24 cellular contexts compared by ENCODE assay signal in genomic region chr5:30030110-30030509, GRCh38.
DNase-seq lines count a peak whose midpoint lies in the region; ATAC-seq, FAIRE-seq and TF ChIP-seq lines count a peak whose summit lies in the region.
"Had no signal": no experiment of that assay in that cellular context is flagged by ENCODE, and none has a peak within 500 bp of the region (broad histone marks: within the 10 kb centered on the region; RNA-seq: fewer than 3 reads in every experiment).

No MANE protein-coding gene starts in this region.

- no peak for TF ChIP-seq POLR2A in H1 (IDR thresholded peaks at IDR 0.05; ENCODE audit: control extremely low read depth in 1 of 2, low read depth in 2 of 2, low read length in 2 of 2)

- no peak overlapping the region for H2BK5ac ChIP-seq in H1 (ENCODE audit: low read depth, low read length)

- peak; percentile 36 for DNase-seq in DMS153 (lab: John Stamatoyannopoulos, UW)
- DNase-seq in DMS153 treated with DMSO at 0.1 percent for 48 hours (lab: John Stamatoyannopoulos, UW; ENCODE audit: unreplicated experiment) = no peak
- no peak for DNase-seq in GM23338 (ENCODE audit: low spot score)
- DNase-seq in NCI-H748 treated with DMSO at 0.1 percent for 48 hours (lab: John Stamatoyannopoulos, UW) = peak; percentile 67
- no peak for DNase-seq in H1 (ENCODE audit: low read depth in 1 of 2, low spot score in 2 of 2)
- no peak for DNase-seq in GOT3 (lab: John Stamatoyannopoulos, UW)
- no peak for DNase-seq in NOMO-1 (lab: John Stamatoyannopoulos, UW; ENCODE audit: unreplicated experiment in 2 of 2)
- DNase-seq in stimulated activated CD4-positive, alpha-beta T cell treated with anti-CD3 and anti-CD28 coated beads, Interleukin-1b, Interleukin-23, amount 100 ng/mL, for 48 hours = no peak
- DNase-seq: AML-193; C1 segment of cervical spinal cord; Calu3; CD8-positive, alpha-beta memory T cell; DMS79; HCEC 1CT; NCI-H1436; NCI-H2029; NCI-H226; NCI-H524 treated with DMSO at 0.1 percent for 48 hours; T1000 had no signal

- H3K4me3 Mint-ChIP-seq in GM23338 = no peak overlapping the region
- H3K4me3 Mint-ChIP-seq: CD8-positive, alpha-beta memory T cell; T-helper 1 cell treated with Interleukin-12 subunit alpha and Interleukin-12 subunit beta and Interleukin-4 antibody, amounts not matched to agents 30 μg/mL and 1 μg/mL, for 36 hours had no signal

- POLR2A ChIA-PET in H1 (lab: Charles Lee; ENCODE audit: partially characterized antibody) = no interaction called here

- no peak overlapping the region for H4K91ac ChIP-seq in H1 (replicated peaks; ENCODE audit: insufficient read length, low read length)

- H4K5ac ChIP-seq in H1 (ENCODE audit: insufficient read length, low read depth, low read length) = no peak overlapping the region

- no peaks in the 10 kb centered on the region for H3K23me2 ChIP-seq in H1 (ENCODE audit: low read depth, low read length)

- H3K9me3 ChIP-seq in H1 (ENCODE audit: insufficient read depth in 2 of 2, low read depth in 1 of 2, low read length in 1 of 2) = no peaks in the 10 kb centered on the region

- H2AK5ac ChIP-seq in H1 (ENCODE audit: low read depth, low read length) = no peak overlapping the region

- no peak overlapping the region for H2BK20ac ChIP-seq in H1 (ENCODE audit: low read length)

- no peak overlapping the region for H3K4me3 ChIP-seq in GM23338
- H3K4me3 ChIP-seq in H1 (ENCODE audit: extremely low read depth in 1 of 4, insufficient read depth in 2 of 4, low read depth in 3 of 4, low read length in 4 of 4) = no peak overlapping the region

- H2BK120ac ChIP-seq in H1 (replicated peaks; ENCODE audit: low read depth, low read length) = no peak overlapping the region

- no peaks in the 10 kb centered on the region for H3K27me3 Mint-ChIP-seq in GM23338 (ENCODE audit: insufficient read depth, low read depth, poor library complexity)
- H3K27me3 Mint-ChIP-seq: CD8-positive, alpha-beta memory T cell had no signal

- no peak overlapping the region for H3K18ac ChIP-seq in H1 (ENCODE audit: extremely low read depth, low read length)

- no peak overlapping the region for H4K8ac ChIP-seq in H1 (ENCODE audit: extremely low read depth, insufficient read depth, low read length)

- H2BK12ac ChIP-seq in H1 (ENCODE audit: low read depth, low read length) = no peak overlapping the region

- ATAC-seq in GM23338 = no peak
- ATAC-seq: Right ventricle myocardium inferior had no signal

- H3K4me1 ChIP-seq in GM23338 (ENCODE audit: insufficient read depth) (no peaks in the 10 kb centered on the region), H1 (replicated peaks in 1 of 4; ENCODE audit: control insufficient read depth in 3 of 4, insufficient read depth in 4 of 4, low read length in 3 of 4) (no peaks in the 10 kb centered on the region)

- H3K27me3 ChIP-seq in GM23338 (ENCODE audit: insufficient read depth) = no peaks in the 10 kb centered on the region
- no peaks in the 10 kb centered on the region for H3K27me3 ChIP-seq in H1 (replicated peaks in 1 of 4; ENCODE audit: control insufficient read depth in 3 of 4, extremely low read depth in 1 of 4, insufficient read depth in 3 of 4, low read length in 3 of 4)

- H3K23ac ChIP-seq in H1 (ENCODE audit: insufficient read length) = no peak overlapping the region

- H3K9me2 ChIP-seq in GM23338 (ENCODE audit: insufficient read depth) = no peaks in the 10 kb centered on the region

- H3K36me3 ChIP-seq in GM23338 (ENCODE audit: insufficient read depth) (no peaks in the 10 kb centered on the region), H1 (ENCODE audit: control insufficient read depth in 2 of 4, insufficient read depth in 4 of 4, low read length in 3 of 4) (no peaks in the 10 kb centered on the region)

- H3K27ac ChIP-seq in GM23338 (ENCODE audit: low read depth) = no peak overlapping the region
- no peak overlapping the region for H3K27ac ChIP-seq in H1 (ENCODE audit: low read depth, low read length)
- H3K27ac ChIP-seq: 22Rv1, HL-60, KMS-11 had no signal

- no peak for FAIRE-seq in H1 (lab: Jason Lieb, UNC)

- H3K14ac ChIP-seq in H1 (ENCODE audit: insufficient read length) = no peak overlapping the region

- no peak overlapping the region for H3K4ac ChIP-seq in H1 (replicated peaks; ENCODE audit: insufficient read length, low read depth, low read length)

- no peak overlapping the region for H2BK15ac ChIP-seq in H1 (ENCODE audit: low read length)

- H4K20me1 ChIP-seq in GM23338 (replicated peaks; ENCODE audit: insufficient read depth) (no peaks in the 10 kb centered on the region), H1 (replicated peaks in 1 of 2; ENCODE audit: control insufficient read depth in 1 of 2, insufficient read depth in 2 of 2, low read length in 2 of 2) (no peaks in the 10 kb centered on the region)

- no peaks in the 10 kb centered on the region for H3K4me1 Mint-ChIP-seq in GM23338
- H3K4me1 Mint-ChIP-seq: CD8-positive, alpha-beta memory T cell had no signal

- H3K4me2 ChIP-seq in GM23338 = no peak overlapping the region
- H3K4me2 ChIP-seq in H1 (ENCODE audit: insufficient read depth in 1 of 2, low read depth in 2 of 2, low read length in 2 of 2) = no peak overlapping the region
- H3K4me2 ChIP-seq: KMS-11 had no signal

- H3K27ac Mint-ChIP-seq in GM23338 = no peak overlapping the region
- H3K27ac Mint-ChIP-seq: CD8-positive, alpha-beta memory T cell; T-helper 1 cell treated with Interleukin-12 subunit alpha and Interleukin-12 subunit beta and Interleukin-4 antibody, amounts not matched to agents 30 μg/mL and 1 μg/mL, for 36 hours had no signal

- H3K36me3 Mint-ChIP-seq in GM23338 (ENCODE audit: low read depth) = peaks cover 5% of the 10 kb centered on the region; the same call in 1 of the 3 replicates
- H3K36me3 Mint-ChIP-seq: CD8-positive, alpha-beta memory T cell had no signal

- no peak overlapping the region for H3K56ac ChIP-seq in H1 (replicated peaks; ENCODE audit: insufficient read length, low read depth, low read length)

- TF ChIP-seq CTCF in GM23338 (conservative IDR thresholded peaks at IDR 0.05; ENCODE audit: low read depth in 2 of 2) = no peak
- no peak for TF ChIP-seq CTCF in H1 (IDR thresholded peaks at IDR 0.05; ENCODE audit: control extremely low read depth in 1 of 3, insufficient read depth in 1 of 3, low read depth in 1 of 3, low read length in 3 of 3)

- no peak for TF ChIP-seq EP300 in H1 (IDR thresholded peaks at IDR 0.05; ENCODE audit: borderline replicate concordance in 1 of 2, low read depth in 2 of 2, low read length in 2 of 2)

- H3K9ac ChIP-seq in H1 (replicated peaks in 1 of 4; ENCODE audit: extremely low read depth in 1 of 4, low read depth in 3 of 4, low read length in 3 of 4) = no peak overlapping the region
- H3K9ac ChIP-seq: KMS-11 had no signal

- H2AFZ ChIP-seq in GM23338 = 0 out of 2 replicates have a peak overlapping the region, but pooled peaks have one; percentile 44
- H2AFZ ChIP-seq in H1 (ENCODE audit: low read length) = peak overlapping the region; percentile 67; the same call in 1 of the 2 replicates

- no peaks in the 10 kb centered on the region for H3F3A ChIP-seq in GM23338 (replicated peaks; ENCODE audit: low read depth)

- TF ChIP-seq RAD21 in H1 (IDR thresholded peaks at IDR 0.05 in 1 of 2, conservative IDR thresholded peaks at IDR 0.05 in 1 of 2; ENCODE audit: low read depth in 2 of 2, low read length in 2 of 2) = no peak

- peaks cover 3% of the 10 kb centered on the region for H3K9me3 Mint-ChIP-seq in GM23338

- CTCF ChIA-PET in H1 (lab: Charles Lee; ENCODE audit: partially characterized antibody) = interaction anchor here (0.9 to 1.5 kb wide), 2 partner anchors 10 to 13 kb away, joined by 3 read pairs; no protein-coding TSS in a partner anchor

- WGBS in H1 (ENCODE audit: extremely low coverage in 1 of 2, insufficient coverage in 1 of 2, insufficient read length in 1 of 2, insufficient replicate concordance in 2 of 2, low coverage in 1 of 2, low lambda C conversion rate in 2 of 2, missing lambda C conversion rate in 1 of 2), 2 experiments = 87% methylated on average over 2 of the region's 2 CpGs; no CpG with 5 or more reads in 1 of the 2 experiments

- no peaks in the 10 kb centered on the region for H3K79me1 ChIP-seq in H1 (ENCODE audit: low read depth, low read length)

- H3K79me2 ChIP-seq in GM23338 (replicated peaks; ENCODE audit: insufficient read depth) = no peaks in the 10 kb centered on the region
- H3K79me2 ChIP-seq in H1 (ENCODE audit: control insufficient read depth in 1 of 2, insufficient read depth in 2 of 2, low read length in 2 of 2) = no peaks in the 10 kb centered on the region

TF ChIP-seq in GM23338, 12 proteins besides CTCF, POLR2A, EP300 and RAD21 (continues in another document):
- no peak for TF ChIP-seq NANOG (IDR thresholded peaks at IDR 0.05; ENCODE audit: borderline replicate concordance)
- TF ChIP-seq STAT1 (IDR thresholded peaks at IDR 0.05; ENCODE audit: unreplicated experiment) = no peak
- no peak for TF ChIP-seq EZH2phosphoT487 (IDR thresholded peaks at IDR 0.05; ENCODE audit: unreplicated experiment)
- no peak for TF ChIP-seq CREB1 (CRISPR knock-in tag; IDR thresholded peaks at IDR 0.05; ENCODE audit: low read depth)
- no peak for TF ChIP-seq ZNF331 (CRISPR knock-in tag; IDR thresholded peaks at IDR 0.05; ENCODE audit: low read depth)
- TF ChIP-seq POLR2AphosphoS5 (IDR thresholded peaks at IDR 0.05; ENCODE audit: low read depth) = no peak
- no peak for TF ChIP-seq ZNF114 (CRISPR knock-in tag; IDR thresholded peaks at IDR 0.05)

TF ChIP-seq in H1, 55 proteins besides CTCF, POLR2A, EP300 and RAD21 (continues in another document):
- TF ChIP-seq MAX (IDR thresholded peaks at IDR 0.05) (no peak), USF2 (IDR thresholded peaks at IDR 0.05; ENCODE audit: low read length) (no peak), TEAD4 (IDR thresholded peaks at IDR 0.05; ENCODE audit: low read depth, low read length) (no peak), POLR2AphosphoS5 (IDR thresholded peaks at IDR 0.05; ENCODE audit: low read depth, low read length) (no peak), SIX5 (IDR thresholded peaks at IDR 0.05; ENCODE audit: low read depth, low read length) (no peak), JUND (IDR thresholded peaks at IDR 0.05; ENCODE audit: low read length) (no peak), SRF (IDR thresholded peaks at IDR 0.05; ENCODE audit: low read depth, low read length) (no peak), BRCA1 (IDR thresholded peaks at IDR 0.05; ENCODE audit: low read depth, low read length) (no peak), JUN (IDR thresholded peaks at IDR 0.05; ENCODE audit: low read depth, low read length) (no peak), KDM5A (IDR thresholded peaks at IDR 0.05; ENCODE audit: low read length) (no peak), TBP (IDR thresholded peaks at IDR 0.05; ENCODE audit: low read depth, low read length) (no peak)

Comparison
In these comparisons a context has a peak if more than half of its experiments do, and no peak if none do; other contexts are left out.
1. DNase-seq: peak in DMS153 (single experiment) and NCI-H748 treated with DMSO at 0.1 percent for 48 hours (single experiment); none in DMS153 treated with DMSO at 0.1 percent for 48 hours (single experiment), GM23338 (single experiment), H1 (0 of 2), GOT3 (single experiment), NOMO-1 (0 of 2) and stimulated activated CD4-positive, alpha-beta T cell treated with anti-CD3 and anti-CD28 coated beads, Interleukin-1b, Interleukin-23, amount 100 ng/mL, for 48 hours (single experiment).